1 cellular context compared by ENCODE assay signal in genomic region chr21:39183272-39184049, GRCh38.
A peak's percentile ranks its signal among the peaks of the same experiment; 100 is the strongest.
TF ChIP-seq lines count a peak whose summit lies in the region.

A gene with protein sequence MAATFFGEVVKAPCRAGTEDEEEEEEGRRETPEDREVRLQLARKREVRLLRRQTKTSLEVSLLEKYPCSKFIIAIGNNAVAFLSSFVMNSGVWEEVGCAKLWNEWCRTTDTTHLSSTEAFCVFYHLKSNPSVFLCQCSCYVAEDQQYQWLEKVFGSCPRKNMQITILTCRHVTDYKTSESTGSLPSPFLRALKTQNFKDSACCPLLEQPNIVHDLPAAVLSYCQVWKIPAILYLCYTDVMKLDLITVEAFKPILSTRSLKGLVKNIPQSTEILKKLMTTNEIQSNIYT (minus strand): TSS chr21:39183451. CDS start chr21:39183385, 66 bp downstream.

TF ChIP-seq in HepG2, 621 proteins besides CTCF, POLR2A, EP300 and RAD21 (continued from another document and continues in another):
- TF ChIP-seq, protein P1, sequence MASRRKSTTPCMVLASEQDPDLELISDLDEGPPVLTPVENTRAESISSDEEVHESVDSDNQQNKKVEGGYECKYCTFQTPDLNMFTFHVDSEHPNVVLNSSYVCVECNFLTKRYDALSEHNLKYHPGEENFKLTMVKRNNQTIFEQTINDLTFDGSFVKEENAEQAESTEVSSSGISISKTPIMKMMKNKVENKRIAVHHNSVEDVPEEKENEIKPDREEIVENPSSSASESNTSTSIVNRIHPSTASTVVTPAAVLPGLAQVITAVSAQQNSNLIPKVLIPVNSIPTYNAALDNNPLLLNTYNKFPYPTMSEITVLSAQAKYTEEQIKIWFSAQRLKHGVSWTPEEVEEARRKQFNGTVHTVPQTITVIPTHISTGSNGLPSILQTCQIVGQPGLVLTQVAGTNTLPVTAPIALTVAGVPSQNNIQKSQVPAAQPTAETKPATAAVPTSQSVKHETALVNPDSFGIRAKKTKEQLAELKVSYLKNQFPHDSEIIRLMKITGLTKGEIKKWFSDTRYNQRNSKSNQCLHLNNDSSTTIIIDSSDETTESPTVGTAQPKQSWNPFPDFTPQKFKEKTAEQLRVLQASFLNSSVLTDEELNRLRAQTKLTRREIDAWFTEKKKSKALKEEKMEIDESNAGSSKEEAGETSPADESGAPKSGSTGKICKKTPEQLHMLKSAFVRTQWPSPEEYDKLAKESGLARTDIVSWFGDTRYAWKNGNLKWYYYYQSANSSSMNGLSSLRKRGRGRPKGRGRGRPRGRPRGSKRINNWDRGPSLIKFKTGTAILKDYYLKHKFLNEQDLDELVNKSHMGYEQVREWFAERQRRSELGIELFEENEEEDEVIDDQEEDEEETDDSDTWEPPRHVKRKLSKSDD (CRISPR knock-in tag; IDR thresholded peaks at IDR 0.05; ENCODE audit: low read depth), result no peak; the same call in none of the 2 replicates
- TF ChIP-seq SMAD3 (CRISPR knock-in tag; IDR thresholded peaks at IDR 0.05) (peak; percentile 26; the same call in 1 of the 2 replicates), IRF9 (CRISPR knock-in tag; IDR thresholded peaks at IDR 0.05; ENCODE audit: borderline replicate concordance) (peak; percentile 85), CEBPG (CRISPR knock-in tag; IDR thresholded peaks at IDR 0.05) (peak; percentile 8; the same call in 1 of the 2 replicates), ZNF564 (CRISPR knock-in tag; IDR thresholded peaks at IDR 0.05) (peak; percentile 37; the same call in 1 of the 2 replicates), RNF2 (conservative IDR thresholded peaks at IDR 0.05; ENCODE audit: low read depth) (peak; percentile 67; the same call in 1 of the 2 replicates), ZNF552 (CRISPR knock-in tag; IDR thresholded peaks at IDR 0.05; ENCODE audit: borderline replicate concordance) (no peak), CC2D1A (CRISPR knock-in tag; IDR thresholded peaks at IDR 0.05) (no peak), ZNF256 (CRISPR knock-in tag; conservative IDR thresholded peaks at IDR 0.05) (0 out of 2 replicates have a peak, but pooled peaks have one; percentile 17), ZNF878 (CRISPR knock-in tag; IDR thresholded peaks at IDR 0.05) (peak; percentile 78; the same call in 1 of the 2 replicates), ZNF570 (CRISPR knock-in tag; IDR thresholded peaks at IDR 0.05; ENCODE audit: borderline replicate concordance) (0 out of 2 replicates have a peak, but pooled peaks have one; percentile 42), MEIS2 (CRISPR knock-in tag; IDR thresholded peaks at IDR 0.05) (peak; percentile 80; the same call in 1 of the 2 replicates), ZFY (CRISPR knock-in tag; IDR thresholded peaks at IDR 0.05) (peak; percentile 86), CSRNP2 (CRISPR knock-in tag; conservative IDR thresholded peaks at IDR 0.05; ENCODE audit: low read depth) (no peak), ZNF431 (CRISPR knock-in tag; IDR thresholded peaks at IDR 0.05; ENCODE audit: borderline replicate concordance, low read depth) (peak; percentile 40; the same call in 1 of the 2 replicates), GABPB1 (CRISPR knock-in tag; IDR thresholded peaks at IDR 0.05) (peak; percentile 68), GPN1 (CRISPR knock-in tag; IDR thresholded peaks at IDR 0.05; ENCODE audit: borderline replicate concordance) (peak; percentile 55; the same call in 1 of the 2 replicates), MEF2D (CRISPR knock-in tag; IDR thresholded peaks at IDR 0.05) (peak; percentile 8; the same call in 1 of the 2 replicates), NONO (IDR thresholded peaks at IDR 0.05) (no peak), NONO (CRISPR knock-in tag; conservative IDR thresholded peaks at IDR 0.05) (peak; percentile 69; the same call in 1 of the 2 replicates), HOXD1 (CRISPR knock-in tag; IDR thresholded peaks at IDR 0.05) (0 out of 2 replicates have a peak, but pooled peaks have one; percentile 36), SOX5 (CRISPR knock-in tag; IDR thresholded peaks at IDR 0.05; ENCODE audit: borderline replicate concordance) (peak; percentile 51; the same call in 1 of the 2 replicates), IKZF4 (CRISPR knock-in tag; IDR thresholded peaks at IDR 0.05; ENCODE audit: borderline replicate concordance, low read depth, not compliant biosample characterization) (no peak), MXD4 (CRISPR knock-in tag; IDR thresholded peaks at IDR 0.05) (peak; percentile 97), ZNF547 (CRISPR knock-in tag; IDR thresholded peaks at IDR 0.05) (peak; percentile 34), ZNF577 (CRISPR knock-in tag; IDR thresholded peaks at IDR 0.05; ENCODE audit: borderline replicate concordance, low read depth) (0 out of 2 replicates have a peak, but pooled peaks have one; percentile 65), SALL1 (CRISPR knock-in tag; IDR thresholded peaks at IDR 0.05) (peak; percentile 79), MED1 (CRISPR knock-in tag; IDR thresholded peaks at IDR 0.05) (peak; percentile 62), FOXJ3 (CRISPR knock-in tag; IDR thresholded peaks at IDR 0.05; ENCODE audit: borderline replicate concordance) (no peak), ETS1 (CRISPR knock-in tag; IDR thresholded peaks at IDR 0.05) (no peak), ZNF143 (CRISPR knock-in tag; IDR thresholded peaks at IDR 0.05) (peak; percentile 52), EED (CRISPR knock-in tag; IDR thresholded peaks at IDR 0.05) (0 out of 2 replicates have a peak, but pooled peaks have one; percentile 30), ZZZ3 (CRISPR knock-in tag; IDR thresholded peaks at IDR 0.05; ENCODE audit: borderline replicate concordance) (peak; percentile 84), KLF9 (CRISPR knock-in tag; IDR thresholded peaks at IDR 0.05; ENCODE audit: low read depth) (0 out of 2 replicates have a peak, but pooled peaks have one; percentile 22), FOXA3 (CRISPR knock-in tag; IDR thresholded peaks at IDR 0.05) (peak; percentile 40), TSC22D2 (CRISPR knock-in tag; IDR thresholded peaks at IDR 0.05; ENCODE audit: borderline replicate concordance) (peak; percentile 82; the same call in 1 of the 2 replicates), KMT2A (CRISPR knock-in tag; IDR thresholded peaks at IDR 0.05) (peak; percentile 75), XRCC5 (optimal IDR thresholded peaks at IDR 0.05; ENCODE audit: low read length) (peak; percentile 42), SIN3B (IDR thresholded peaks at IDR 0.05; ENCODE audit: low read length) (no peak), ZNF232 (CRISPR knock-in tag; IDR thresholded peaks at IDR 0.05; ENCODE audit: borderline replicate concordance) (no peak)
- TF ChIP-seq, protein P2, sequence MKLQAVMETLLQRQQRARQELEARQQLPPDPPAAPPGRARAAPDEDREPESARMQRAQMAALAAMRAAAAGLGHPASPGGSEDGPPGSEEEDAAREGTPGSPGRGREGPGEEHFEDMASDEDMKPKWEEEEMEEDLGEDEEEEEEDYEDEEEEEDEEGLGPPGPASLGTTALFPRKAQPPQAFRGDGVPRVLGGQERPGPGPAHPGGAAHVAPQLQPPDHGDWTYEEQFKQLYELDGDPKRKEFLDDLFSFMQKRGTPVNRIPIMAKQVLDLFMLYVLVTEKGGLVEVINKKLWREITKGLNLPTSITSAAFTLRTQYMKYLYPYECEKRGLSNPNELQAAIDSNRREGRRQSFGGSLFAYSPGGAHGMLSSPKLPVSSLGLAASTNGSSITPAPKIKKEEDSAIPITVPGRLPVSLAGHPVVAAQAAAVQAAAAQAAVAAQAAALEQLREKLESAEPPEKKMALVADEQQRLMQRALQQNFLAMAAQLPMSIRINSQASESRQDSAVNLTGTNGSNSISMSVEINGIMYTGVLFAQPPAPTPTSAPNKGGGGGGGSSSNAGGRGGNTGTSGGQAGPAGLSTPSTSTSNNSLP (IDR thresholded peaks at IDR 0.05; ENCODE audit: low read depth, low read length), result no peak
- TF ChIP-seq, protein P3, sequence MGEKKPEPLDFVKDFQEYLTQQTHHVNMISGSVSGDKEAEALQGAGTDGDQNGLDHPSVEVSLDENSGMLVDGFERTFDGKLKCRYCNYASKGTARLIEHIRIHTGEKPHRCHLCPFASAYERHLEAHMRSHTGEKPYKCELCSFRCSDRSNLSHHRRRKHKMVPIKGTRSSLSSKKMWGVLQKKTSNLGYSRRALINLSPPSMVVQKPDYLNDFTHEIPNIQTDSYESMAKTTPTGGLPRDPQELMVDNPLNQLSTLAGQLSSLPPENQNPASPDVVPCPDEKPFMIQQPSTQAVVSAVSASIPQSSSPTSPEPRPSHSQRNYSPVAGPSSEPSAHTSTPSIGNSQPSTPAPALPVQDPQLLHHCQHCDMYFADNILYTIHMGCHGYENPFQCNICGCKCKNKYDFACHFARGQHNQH (CRISPR knock-in tag; IDR thresholded peaks at IDR 0.05), result peak; percentile 82
- TF ChIP-seq, protein P4, sequence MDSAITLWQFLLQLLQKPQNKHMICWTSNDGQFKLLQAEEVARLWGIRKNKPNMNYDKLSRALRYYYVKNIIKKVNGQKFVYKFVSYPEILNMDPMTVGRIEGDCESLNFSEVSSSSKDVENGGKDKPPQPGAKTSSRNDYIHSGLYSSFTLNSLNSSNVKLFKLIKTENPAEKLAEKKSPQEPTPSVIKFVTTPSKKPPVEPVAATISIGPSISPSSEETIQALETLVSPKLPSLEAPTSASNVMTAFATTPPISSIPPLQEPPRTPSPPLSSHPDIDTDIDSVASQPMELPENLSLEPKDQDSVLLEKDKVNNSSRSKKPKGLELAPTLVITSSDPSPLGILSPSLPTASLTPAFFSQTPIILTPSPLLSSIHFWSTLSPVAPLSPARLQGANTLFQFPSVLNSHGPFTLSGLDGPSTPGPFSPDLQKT (CRISPR knock-in tag; IDR thresholded peaks at IDR 0.05; ENCODE audit: borderline replicate concordance), result no peak
- TF ChIP-seq, protein P5, sequence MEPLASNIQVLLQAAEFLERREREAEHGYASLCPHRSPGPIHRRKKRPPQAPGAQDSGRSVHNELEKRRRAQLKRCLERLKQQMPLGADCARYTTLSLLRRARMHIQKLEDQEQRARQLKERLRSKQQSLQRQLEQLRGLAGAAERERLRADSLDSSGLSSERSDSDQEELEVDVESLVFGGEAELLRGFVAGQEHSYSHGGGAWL (CRISPR knock-in tag; IDR thresholded peaks at IDR 0.05), result peak; percentile 96; the same call in 1 of the 2 replicates
- TF ChIP-seq, protein P6, sequence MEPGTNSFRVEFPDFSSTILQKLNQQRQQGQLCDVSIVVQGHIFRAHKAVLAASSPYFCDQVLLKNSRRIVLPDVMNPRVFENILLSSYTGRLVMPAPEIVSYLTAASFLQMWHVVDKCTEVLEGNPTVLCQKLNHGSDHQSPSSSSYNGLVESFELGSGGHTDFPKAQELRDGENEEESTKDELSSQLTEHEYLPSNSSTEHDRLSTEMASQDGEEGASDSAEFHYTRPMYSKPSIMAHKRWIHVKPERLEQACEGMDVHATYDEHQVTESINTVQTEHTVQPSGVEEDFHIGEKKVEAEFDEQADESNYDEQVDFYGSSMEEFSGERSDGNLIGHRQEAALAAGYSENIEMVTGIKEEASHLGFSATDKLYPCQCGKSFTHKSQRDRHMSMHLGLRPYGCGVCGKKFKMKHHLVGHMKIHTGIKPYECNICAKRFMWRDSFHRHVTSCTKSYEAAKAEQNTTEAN (CRISPR knock-in tag; conservative IDR thresholded peaks at IDR 0.05), result peak; percentile 29
- TF ChIP-seq, protein P7, sequence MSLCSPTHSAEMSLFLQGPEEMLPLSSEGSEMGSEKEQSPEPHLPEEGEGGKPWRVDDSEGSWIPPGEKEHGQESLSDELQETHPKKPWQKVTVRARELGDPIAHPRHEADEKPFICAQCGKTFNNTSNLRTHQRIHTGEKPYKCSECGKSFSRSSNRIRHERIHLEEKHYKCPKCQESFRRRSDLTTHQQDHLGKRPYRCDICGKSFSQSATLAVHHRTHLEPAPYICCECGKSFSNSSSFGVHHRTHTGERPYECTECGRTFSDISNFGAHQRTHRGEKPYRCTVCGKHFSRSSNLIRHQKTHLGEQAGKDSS (CRISPR knock-in tag; IDR thresholded peaks at IDR 0.05; ENCODE audit: borderline replicate concordance, low read depth), result peak; percentile 92
- TF ChIP-seq, protein P8, sequence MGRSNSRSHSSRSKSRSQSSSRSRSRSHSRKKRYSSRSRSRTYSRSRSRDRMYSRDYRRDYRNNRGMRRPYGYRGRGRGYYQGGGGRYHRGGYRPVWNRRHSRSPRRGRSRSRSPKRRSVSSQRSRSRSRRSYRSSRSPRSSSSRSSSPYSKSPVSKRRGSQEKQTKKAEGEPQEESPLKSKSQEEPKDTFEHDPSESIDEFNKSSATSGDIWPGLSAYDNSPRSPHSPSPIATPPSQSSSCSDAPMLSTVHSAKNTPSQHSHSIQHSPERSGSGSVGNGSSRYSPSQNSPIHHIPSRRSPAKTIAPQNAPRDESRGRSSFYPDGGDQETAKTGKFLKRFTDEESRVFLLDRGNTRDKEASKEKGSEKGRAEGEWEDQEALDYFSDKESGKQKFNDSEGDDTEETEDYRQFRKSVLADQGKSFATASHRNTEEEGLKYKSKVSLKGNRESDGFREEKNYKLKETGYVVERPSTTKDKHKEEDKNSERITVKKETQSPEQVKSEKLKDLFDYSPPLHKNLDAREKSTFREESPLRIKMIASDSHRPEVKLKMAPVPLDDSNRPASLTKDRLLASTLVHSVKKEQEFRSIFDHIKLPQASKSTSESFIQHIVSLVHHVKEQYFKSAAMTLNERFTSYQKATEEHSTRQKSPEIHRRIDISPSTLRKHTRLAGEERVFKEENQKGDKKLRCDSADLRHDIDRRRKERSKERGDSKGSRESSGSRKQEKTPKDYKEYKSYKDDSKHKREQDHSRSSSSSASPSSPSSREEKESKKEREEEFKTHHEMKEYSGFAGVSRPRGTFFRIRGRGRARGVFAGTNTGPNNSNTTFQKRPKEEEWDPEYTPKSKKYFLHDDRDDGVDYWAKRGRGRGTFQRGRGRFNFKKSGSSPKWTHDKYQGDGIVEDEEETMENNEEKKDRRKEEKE (IDR thresholded peaks at IDR 0.05), result no peak
